29 cellular contexts compared by ENCODE assay signal in genomic region chr7:138691166-138691565, GRCh38. TPM values are rescaled to one million over a fixed set of nuclear protein-coding genes. Genes with fewer than 3 reads are reported as not detected.
A peak's percentile ranks its signal among the peaks of the same experiment; 100 is the strongest.
DNase-seq lines count a peak whose midpoint lies in the region; ATAC-seq and TF ChIP-seq lines count a peak whose summit lies in the region.
"Had no signal": no experiment of that assay in that cellular context is flagged by ENCODE, and none has a peak within 500 bp of the region (broad histone marks: within the 10 kb centered on the region; RNA-seq: fewer than 3 reads in every experiment).

No MANE protein-coding gene starts in this region.

- DNase-seq in hepatocyte (ENCODE audit: low spot score): no peak
- DNase-seq in left kidney (ENCODE audit: low read depth, low spot score): peak; percentile 20
- no peak for DNase-seq in mucosa of descending colon
- DNase-seq in posterior cingulate gyrus: no peak
- DNase-seq in islet precursor cell: no peak
- DNase-seq in uterus: no peak
- DNase-seq: 8988T; ACHN; BE2C; C1 segment of cervical spinal cord; CD4-positive, alpha-beta memory T cell; CD4-positive, CD25-positive, alpha-beta regulatory T cell; CD8-positive, alpha-beta memory T cell; COR-L47; DMS 273 treated with DMSO at 0.1 percent for 48 hours; DMS153; DMS53; DMS79; DND-41; EL; GDM1 had no signal

- TF ChIP-seq CTCF in hepatocyte (IDR thresholded peaks at IDR 0.05; ENCODE audit: poor library complexity): no peak
- no peak for TF ChIP-seq CTCF in mucosa of descending colon (IDR thresholded peaks at IDR 0.05)
- no peak for TF ChIP-seq CTCF in uterus (IDR thresholded peaks at IDR 0.05)

- H3K9me2 ChIP-seq in hepatocyte (replicated peaks; ENCODE audit: insufficient read depth): no peaks in the 10 kb centered on the region

- no peaks in the 10 kb centered on the region for H3K27me3 ChIP-seq in hepatocyte
- H3K27me3 ChIP-seq in uterus: no peaks in the 10 kb centered on the region
- H3K27me3 ChIP-seq: BE2C, BLaER1 had no signal

- H3K9me3 ChIP-seq in hepatocyte (ENCODE audit: low read depth) (no peaks in the 10 kb centered on the region), mucosa of descending colon (no peaks in the 10 kb centered on the region), uterus (no peaks in the 10 kb centered on the region)
- H3K9me3 ChIP-seq: BE2C, BLaER1 had no signal

- H4K20me1 ChIP-seq in hepatocyte (ENCODE audit: insufficient read depth, poor library complexity, severe bottlenecking): no peaks in the 10 kb centered on the region
- H4K20me1 ChIP-seq: BLaER1 had no signal

- TF ChIP-seq POLR2A in uterus (IDR thresholded peaks at IDR 0.05): no peak

- 65% methylated on average over 4 of the region's 4 CpGs for WGBS in hepatocyte (ENCODE audit: low lambda C conversion rate, missing lambda C conversion rate)

- H3K4me3 ChIP-seq in hepatocyte (no peak overlapping the region), mucosa of descending colon (no peak overlapping the region), uterus (no peak overlapping the region)
- H3K4me3 ChIP-seq: BLaER1, GM12878 had no signal

- H2AFZ ChIP-seq in hepatocyte: no peak overlapping the region

- peak overlapping the region; percentile 4 for H3K27ac ChIP-seq in hepatocyte
- H3K27ac ChIP-seq in uterus: no peak overlapping the region
- H3K27ac ChIP-seq: BLaER1 had no signal

- ATAC-seq in mucosa of descending colon (peak; percentile 60), GM19397 (IDR thresholded peaks at IDR 0.05; ENCODE audit: unreplicated experiment) (no peak)
- ATAC-seq: GM12878 had no signal

- intact Hi-C loops in mucosa of descending colon (cut with DNase I, micrococcal nuclease): no loop called here
- intact Hi-C loops in posterior cingulate gyrus (cut with DNase I): no loop called here
- intact Hi-C loops in uterus (cut with DNase I; ENCODE audit: low total_unique reads): no loop called here

- H3K36me3 ChIP-seq in hepatocyte (replicated peaks; ENCODE audit: insufficient read depth, low read depth): no peaks in the 10 kb centered on the region
- no peaks in the 10 kb centered on the region for H3K36me3 ChIP-seq in mucosa of descending colon (ENCODE audit: low read depth)
- H3K36me3 ChIP-seq in uterus: no peaks in the 10 kb centered on the region
- H3K36me3 ChIP-seq: BE2C, BLaER1 had no signal

- no peaks in the 10 kb centered on the region for H3K79me2 ChIP-seq in hepatocyte

- H3K4me1 ChIP-seq in hepatocyte (ENCODE audit: insufficient read depth) (no peaks in the 10 kb centered on the region), mucosa of descending colon (ENCODE audit: low read depth) (peaks cover 5% of the 10 kb centered on the region), uterus (no peaks in the 10 kb centered on the region)
- H3K4me1 ChIP-seq: BE2C, BLaER1 had no signal

- H3K4me2 ChIP-seq in hepatocyte: no peak overlapping the region
- H3K4me2 ChIP-seq: BLaER1 had no signal

RNA-seq across cellular contexts. Expression of gene SVOPL, which starts 10.0 kb away (rescaled TPM):
- total RNA-seq in hepatocyte: 0.24 and 1.1 TPM in 2 replicates
- polyA plus RNA-seq in hepatocyte: 0.44 and 0.95 TPM in 2 replicates
- total RNA-seq in mucosa of descending colon: 1 to 10 TPM; 1.8 to 3.1 (median 2.9) TPM
- 1 to 10 TPM in 1 of 4 donors, under 1 TPM in 1, not detected in 2; 0.28 to 1.5 TPM for total RNA-seq in uterus
- total RNA-seq: A673; CD4-positive, alpha-beta memory T cell; CD4-positive, CD25-positive, alpha-beta regulatory T cell; CD8-positive, alpha-beta memory T cell; Daoy; G401; GM12878 had no signal
- polyA plus RNA-seq: AG04450; CD14-positive monocyte; CD4-positive, alpha-beta memory T cell; CD8-positive, alpha-beta memory T cell had no signal
